In genomic region chr3:125374501-125374995, GRCh38 we compare ENCODE assay signal across 8 cellular contexts. TPM values are rescaled to one million over a fixed set of nuclear protein-coding genes. Genes with fewer than 3 reads are reported as not detected.
A peak's percentile ranks its signal among the peaks of the same experiment; 100 is the strongest.
DNase-seq lines count a peak whose midpoint lies in the region; ATAC-seq, FAIRE-seq and TF ChIP-seq lines count a peak whose summit lies in the region.

No MANE protein-coding gene starts in this region.

- H3K9me3 ChIP-seq in RWPE2 (ENCODE audit: severe bottlenecking) (no peaks in the 10 kb centered on the region), astrocyte (ENCODE audit: insufficient read depth, low read depth, low read length) (no peaks in the 10 kb centered on the region), hepatocyte (ENCODE audit: low read depth) (no peaks in the 10 kb centered on the region), psoas muscle (no peaks in the 10 kb centered on the region)

- DNase-seq in 8988T, result peak; percentile 38
- peak; percentile 67 for DNase-seq in GM13977 (ENCODE audit: low spot score)
- no peak for DNase-seq in RWPE2 (ENCODE audit: low spot score)
- peak; percentile 49 for DNase-seq in astrocyte (ENCODE audit: low read depth)
- peak; percentile 64 for DNase-seq in hepatocyte (ENCODE audit: low spot score)
- DNase-seq in psoas muscle, result peak; percentile 32 to 58

- in situ Hi-C loops in GM13977 (cut with MboI; ENCODE audit: low pct_unique_long_range_greater_than_20kb, low sequenced_read_pairs, unreplicated experiment), result no loop called here

- intact Hi-C loops in psoas muscle (cut with DNase I), result no loop called here

- H4K20me1 ChIP-seq in astrocyte (ENCODE audit: insufficient read depth, low read length), result peaks cover 32% of the 10 kb centered on the region
- H4K20me1 ChIP-seq in hepatocyte (ENCODE audit: insufficient read depth, poor library complexity, severe bottlenecking), result peaks cover 31% of the 10 kb centered on the region

- H3K27ac Mint-ChIP-seq in astrocyte (ENCODE audit: unreplicated experiment), result peak overlapping the region; percentile 79

- no peak for TF ChIP-seq CTCF in GM13977 (IDR thresholded peaks at IDR 0.05; ENCODE audit: extremely low read depth, insufficient read depth, missing control alignments)
- no peak for TF ChIP-seq CTCF in RWPE2 (IDR thresholded peaks at IDR 0.05; ENCODE audit: poor library complexity, severe bottlenecking)
- no peak for TF ChIP-seq CTCF in astrocyte (IDR thresholded peaks at IDR 0.05; ENCODE audit: insufficient read depth, low read depth, low read length)
- no peak for TF ChIP-seq CTCF in hepatocyte (IDR thresholded peaks at IDR 0.05; ENCODE audit: poor library complexity)
- TF ChIP-seq CTCF in psoas muscle (IDR thresholded peaks at IDR 0.05), result no peak

- no peak for FAIRE-seq in astrocyte (lab: Jason Lieb, UNC)

- peak overlapping the region; percentile 97 for H3K4me2 ChIP-seq in astrocyte (ENCODE audit: low read length)
- peak overlapping the region; percentile 88 for H3K4me2 ChIP-seq in hepatocyte

- H3K4me1 ChIP-seq in RWPE2 (ENCODE audit: insufficient read depth, poor library complexity, severe bottlenecking), result peaks cover 7% of the 10 kb centered on the region
- H3K4me1 ChIP-seq in astrocyte (ENCODE audit: insufficient read depth, low read length), result peaks cover 15% of the 10 kb centered on the region
- peaks cover 24% of the 10 kb centered on the region for H3K4me1 ChIP-seq in hepatocyte (ENCODE audit: insufficient read depth)
- H3K4me1 ChIP-seq in psoas muscle, result peaks cover 20% of the 10 kb centered on the region

- H3K79me2 ChIP-seq in astrocyte (ENCODE audit: insufficient read depth, low read length), result peaks cover 60% of the 10 kb centered on the region
- peaks cover 59% of the 10 kb centered on the region for H3K79me2 ChIP-seq in hepatocyte

- H3K27me3 ChIP-seq in RWPE2 (ENCODE audit: insufficient read depth, poor library complexity, severe bottlenecking) (no peaks in the 10 kb centered on the region), astrocyte (ENCODE audit: insufficient read depth, low read length) (no peaks in the 10 kb centered on the region), hepatocyte (no peaks in the 10 kb centered on the region), psoas muscle (ENCODE audit: insufficient read depth in 3 of 3, low read length in 2 of 3) (no peaks in the 10 kb centered on the region)

- H3K4me1 Mint-ChIP-seq in astrocyte (ENCODE audit: low read depth, unreplicated experiment), result peaks cover 19% of the 10 kb centered on the region

- H3K27ac ChIP-seq in RWPE2 (ENCODE audit: poor library complexity, severe bottlenecking) (peak overlapping the region; percentile 77), astrocyte (ENCODE audit: low read depth, low read length) (peak overlapping the region; percentile 90), hepatocyte (peak overlapping the region; percentile 97), psoas muscle (peak overlapping the region; percentile 95)

- H3K9me2 ChIP-seq in hepatocyte (replicated peaks; ENCODE audit: insufficient read depth), result no peaks in the 10 kb centered on the region

- peak overlapping the region; percentile 97 for H3K4me3 Mint-ChIP-seq in astrocyte (ENCODE audit: unreplicated experiment)

- H3K36me3 Mint-ChIP-seq in astrocyte (ENCODE audit: low read depth, unreplicated experiment), result peaks cover 2% of the 10 kb centered on the region

- peak; percentile 18 for ATAC-seq in HG03139 (IDR thresholded peaks at IDR 0.05; ENCODE audit: unreplicated experiment)
- ATAC-seq in RWPE2 (ENCODE audit: low read depth), result peak; percentile 40
- peak; percentile 25 to 35 (median 28) for ATAC-seq in psoas muscle
- ATAC-seq in GM18861 (IDR thresholded peaks at IDR 0.05; ENCODE audit: unreplicated experiment), result no peak

- H3K36me3 ChIP-seq in RWPE2 (ENCODE audit: low read depth), result peaks cover 9% of the 10 kb centered on the region
- no peaks in the 10 kb centered on the region for H3K36me3 ChIP-seq in astrocyte (ENCODE audit: insufficient read depth, low read length)
- no peaks in the 10 kb centered on the region for H3K36me3 ChIP-seq in hepatocyte (replicated peaks; ENCODE audit: insufficient read depth, low read depth)
- H3K36me3 ChIP-seq in psoas muscle (ENCODE audit: insufficient read depth in 1 of 2, low read depth in 1 of 2), result peaks cover 0 to 3% of the 10 kb centered on the region in 2 donors

- H2AFZ ChIP-seq in astrocyte (ENCODE audit: low read depth, low read length) (peak overlapping the region; percentile 76), hepatocyte (peak overlapping the region; percentile 72)

- 0% methylated on average over 9 of the region's 26 CpGs for WGBS in hepatocyte (ENCODE audit: low lambda C conversion rate, missing lambda C conversion rate)
- 1 to 2% (median 1%) methylated on average over 24 to 26 of the region's 26 CpGs for WGBS in psoas muscle, 3 donors

- H3K9ac ChIP-seq in astrocyte (ENCODE audit: low read length), result peak overlapping the region; percentile 97

- no peaks in the 10 kb centered on the region for H3K27me3 Mint-ChIP-seq in astrocyte (ENCODE audit: low read depth, unreplicated experiment)

- no peaks in the 10 kb centered on the region for H3K9me3 Mint-ChIP-seq in astrocyte (ENCODE audit: unreplicated experiment)

- H3K4me3 ChIP-seq in RWPE2 (ENCODE audit: severe bottlenecking), result peak overlapping the region; percentile 69
- H3K4me3 ChIP-seq in astrocyte (ENCODE audit: insufficient read depth, low read depth, low read length), result peak overlapping the region; percentile 96
- H3K4me3 ChIP-seq in hepatocyte, result peak overlapping the region; percentile 47
- H3K4me3 ChIP-seq in psoas muscle, result peak overlapping the region; percentile 88

RNA-seq across cellular contexts. Expression of gene ZNF148, which starts 0.6 kb away (rescaled TPM):
- total RNA-seq in astrocyte (44.5 and 47.2 TPM in 2 replicates), hepatocyte (30.3 and 35.7 TPM in 2 replicates), psoas muscle (10 to 100 TPM; 22.7 to 29.8 (median 27.8) TPM)
- polyA plus RNA-seq in hepatocyte (20.9 and 23.2 TPM in 2 replicates), psoas muscle (10 to 100 TPM in 1 of 3 donors, 1 to 10 TPM in 2; 3.5 to 13.8 (median 3.7) TPM)
